In the genomic region with DNA sequence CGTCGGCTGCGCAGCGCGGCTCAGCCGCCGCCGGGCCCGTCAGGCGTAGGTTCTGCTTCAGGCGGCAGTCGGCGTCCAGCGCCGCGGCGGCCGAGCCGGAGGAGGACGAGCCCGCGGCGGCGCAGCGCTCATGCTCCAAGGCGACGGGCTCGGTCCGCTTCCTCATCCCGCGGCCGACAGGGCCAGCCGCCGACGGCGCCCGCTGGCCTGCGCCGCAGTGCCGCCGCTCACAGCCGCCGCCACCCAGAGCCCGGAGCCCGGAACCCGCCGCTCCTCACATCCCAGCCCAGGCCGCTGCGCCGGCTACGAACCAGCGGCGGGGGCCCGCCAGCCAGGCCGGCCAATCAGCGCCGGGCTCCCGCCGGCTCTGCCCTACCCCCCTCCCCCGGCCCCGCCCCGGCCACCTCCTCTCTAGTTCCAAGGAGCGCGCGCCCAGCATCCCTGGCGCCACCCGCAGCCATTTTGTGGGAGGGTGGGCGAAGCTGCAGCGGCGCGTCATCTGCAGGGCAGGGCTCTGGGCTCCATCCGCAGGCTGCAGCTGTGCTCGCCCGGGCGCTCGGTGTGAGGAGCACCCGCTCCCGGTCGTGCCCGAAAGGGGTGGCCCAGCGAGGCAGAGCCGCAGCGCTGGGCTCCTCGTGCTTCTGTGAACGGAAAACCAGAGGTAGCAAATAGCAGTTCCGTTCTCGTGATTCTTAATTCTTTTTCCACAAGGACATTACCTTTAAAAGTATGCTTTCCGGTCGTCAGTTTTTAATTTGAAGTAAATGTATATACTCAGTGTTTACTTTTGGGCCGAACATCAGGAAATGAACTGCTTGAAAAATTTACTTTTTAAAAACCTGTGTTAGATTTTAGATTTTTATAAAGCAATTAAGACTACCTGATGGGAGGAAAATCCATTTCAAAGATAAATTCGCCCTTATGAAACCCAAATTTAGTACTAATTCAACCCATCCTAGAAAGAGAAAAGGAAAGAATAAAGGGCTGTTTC, we compare ENCODE assay signal across 8 cellular contexts. TPM values are rescaled to one million over a fixed set of nuclear protein-coding genes. Genes with fewer than 3 reads are reported as not detected.
DNase-seq lines count a peak whose midpoint lies in the region; ATAC-seq, FAIRE-seq and TF ChIP-seq lines count a peak whose summit lies in the region.

A gene (minus strand): TSS at position 298 of the 991 bp plus-strand sequence. CDS start 132 bp downstream, at position 166.

- peaks cover 31% of the 10 kb centered on the region for H3K79me2 ChIP-seq in mammary epithelial cell (ENCODE audit: insufficient read depth, low read length)

- peak; percentile 95 for TF ChIP-seq POLR2A in GM18951 (IDR thresholded peaks at IDR 0.05; ENCODE audit: extremely low read depth, insufficient read depth, insufficient read length)

- peak within 1 kb of the TSS; percentile 67 for H3K9ac ChIP-seq in mammary epithelial cell (ENCODE audit: insufficient read depth, low read length)

- under 1% methylated on average over 21 of the region's 91 CpGs for WGBS in mammary epithelial cell (ENCODE audit: low coverage, missing lambda C conversion rate)
- WGBS in small intestine, 3 donors, result 1 to 2% (median 1%) methylated on average over 34 to 91 of the region's 91 CpGs

- H3K9me3 ChIP-seq in mammary epithelial cell (replicated peaks; ENCODE audit: insufficient read depth, low read length) (no peaks in the 10 kb centered on the region), small intestine (ENCODE audit: control insufficient read depth, low read depth) (no peaks in the 10 kb centered on the region)

- peak; percentile 90 for ATAC-seq in HG03175 (IDR thresholded peaks at IDR 0.05; ENCODE audit: unreplicated experiment)

- H3K36me3 ChIP-seq in mammary epithelial cell (ENCODE audit: insufficient read depth, low read length) (no peaks in the 10 kb centered on the region), small intestine (ENCODE audit: control insufficient read depth in 2 of 2, insufficient read depth in 2 of 2, low read length in 2 of 2) (no peaks in the 10 kb centered on the region)

- BruUV-seq in mammary epithelial cell (replicated peaks; lab: Mats Ljungman, UMichigan), result TSS peak; percentile 56

- H3K4me3 ChIP-seq in WI38 (ENCODE audit: low read depth, low read length) (peak within 1 kb of the TSS; percentile 89), mammary epithelial cell (replicated peaks in 1 of 3; ENCODE audit: insufficient read depth in 1 of 3, low read depth in 2 of 3, low read length in 3 of 3) (peak within 1 kb of the TSS; percentile 63 to 97 (median 68)), small intestine (ENCODE audit: low read depth in 1 of 2, low read length in 2 of 2) (peak within 1 kb of the TSS; percentile 81 to 95)

- no peak for TF ChIP-seq CTCF in WI38 (IDR thresholded peaks at IDR 0.05; ENCODE audit: low read depth, low read length)
- TF ChIP-seq CTCF in mammary epithelial cell (conservative IDR thresholded peaks at IDR 0.05 in 1 of 2, IDR thresholded peaks at IDR 0.05 in 1 of 2; ENCODE audit: extremely low read depth in 1 of 2, insufficient read depth in 1 of 2, low read depth in 1 of 2, low read length in 2 of 2), result no peak

- peaks cover 7% of the 10 kb centered on the region for H3K4me1 ChIP-seq in mammary epithelial cell (ENCODE audit: insufficient read depth, low read length)
- H3K4me1 ChIP-seq in small intestine (ENCODE audit: control insufficient read depth in 2 of 2, insufficient read depth in 1 of 2, low read depth in 1 of 2, low read length in 1 of 2), result no peaks in the 10 kb centered on the region

- no peaks in the 10 kb centered on the region for H4K20me1 ChIP-seq in mammary epithelial cell (ENCODE audit: insufficient read depth, low read length)

- H3K27me3 ChIP-seq in mammary epithelial cell (ENCODE audit: insufficient read depth, low read length) (no peaks in the 10 kb centered on the region), small intestine (ENCODE audit: control insufficient read depth in 2 of 2, insufficient read depth in 2 of 2, low read length in 2 of 2) (no peaks in the 10 kb centered on the region)

- H3K4me2 ChIP-seq in mammary epithelial cell (ENCODE audit: insufficient read depth, low read depth, low read length), result peak within 1 kb of the TSS; percentile 88

- CTCF ChIA-PET in mammary epithelial cell (lab: Charles Lee; ENCODE audit: low non-redundant PET), result interaction anchor here (0.6 to 0.7 kb wide), 2 partner anchors 55 to 391 kb away, joined by 3 to 23 read pairs; no protein-coding TSS in a partner anchor

- peak within 1 kb of the TSS; percentile 93 for H2AFZ ChIP-seq in mammary epithelial cell (ENCODE audit: low read depth, low read length)

- H3K27ac ChIP-seq in mammary epithelial cell (ENCODE audit: insufficient read depth, low read depth, low read length) (peak within 1 kb of the TSS; percentile 44), small intestine (ENCODE audit: low read depth in 1 of 2, low read length in 1 of 2) (peak within 1 kb of the TSS; percentile 93 to 97)

- in situ Hi-C loops in GM18951 (cut with MboI; ENCODE audit: low sequenced_read_pairs, unreplicated experiment) (no loop called here), mammary epithelial cell (cut with MboI; ENCODE audit: low sequenced_read_pairs in 2 of 2) (loop anchor here (25.0 kb wide), 3 partner anchors 129 to 329 kb away; a partner anchor contains a TSS)

- DNase-seq in AG08396 (ENCODE audit: low spot score), result peak; percentile 97
- DNase-seq in NCI-H2227 treated with DMSO at 0.1 percent for 48 hours (lab: John Stamatoyannopoulos, UW), result peak; percentile 97
- peak; percentile 97 for DNase-seq in mammary epithelial cell
- peak; percentile 97 for DNase-seq in iPS-NIHi11 (ENCODE audit: low spot score)
- peak; percentile 97 for DNase-seq in small intestine

- dilution Hi-C loops in mammary epithelial cell (cut with HindIII; ENCODE audit: low sequenced_read_pairs), result loop anchor here (10.0 kb wide), 1 partner anchor 206 kb away; no protein-coding TSS in a partner anchor

- FAIRE-seq in small intestine (lab: Jason Lieb, UNC), result no peak

- intact Hi-C loops in mammary epithelial cell (cut with micrococcal nuclease), result loop anchor here (1.0 to 2.0 kb wide), 3 partner anchors 16 to 398 kb away; a partner anchor contains a TSS

RNA-seq across cellular contexts. Expression of the gene that starts here (rescaled TPM):
- total RNA-seq in mammary epithelial cell, result 10 to 100 TPM; 21.2 to 21.6 TPM
- polyA plus RNA-seq in mammary epithelial cell (16.8 TPM), small intestine (10 to 100 TPM; 28.0 to 64.0 (median 45.8) TPM)
- 46.9 TPM for polyA minus RNA-seq in mammary epithelial cell

Comparison
In these comparisons a context has a peak if more than half of its experiments do, and no peak if none do; other contexts are left out.
1. Peak in every context shown above with its lines: DNase-seq, ATAC-seq, H3K4me3 ChIP-seq and H3K27ac ChIP-seq.